In genomic region chr15:89333011-89333860, GRCh38 we compare ENCODE assay signal across 8 cellular contexts. TPM values are rescaled to one million over a fixed set of nuclear protein-coding genes. Genes with fewer than 3 reads are reported as not detected.
DNase-seq lines count a peak whose midpoint lies in the region; ATAC-seq and TF ChIP-seq lines count a peak whose summit lies in the region.

No MANE protein-coding gene starts in this region.

- no peak for ATAC-seq in HG02610 (IDR thresholded peaks at IDR 0.05; ENCODE audit: unreplicated experiment)

- WGBS in liver = 94% methylated on average over 57 of the region's 57 CpGs

- peak; percentile 62 for DNase-seq in activated effector memory CD4-positive, alpha-beta T cell treated with anti-CD3 and anti-CD28 coated beads, Interleukin-2, amount 50 U/mL, for 16 hours
- no peak for DNase-seq in activated effector memory CD4-positive, alpha-beta T cell treated with Interleukin-2 at 50 U/mL for 16 hours
- no peak for DNase-seq in adipocyte (ENCODE audit: low read depth)
- DNase-seq in tibial artery = peak; percentile 18 to 63
- DNase-seq in HUDEP-2 (lab: John Stamatoyannopoulos, UW; ENCODE audit: unreplicated experiment in 76 of 76) = no peak
- DNase-seq in NCI-H2029 (lab: John Stamatoyannopoulos, UW) = no peak

- intact Hi-C loops in tibial artery (cut with DNase I; ENCODE audit: low total_unique reads) = no loop called here

- no peaks in the 10 kb centered on the region for H3K9me3 ChIP-seq in adipocyte (ENCODE audit: control insufficient read depth, low read length)
- no peaks in the 10 kb centered on the region for H3K9me3 ChIP-seq in liver (ENCODE audit: control insufficient read depth in 4 of 4, low read length in 3 of 4)
- H3K9me3 ChIP-seq in tibial artery = no peaks in the 10 kb centered on the region

- H3K27me3 ChIP-seq in adipocyte (replicated peaks; ENCODE audit: control insufficient read depth, insufficient read depth, low read length) (peaks cover 3% of the 10 kb centered on the region), liver (ENCODE audit: control insufficient read depth in 4 of 4, insufficient read depth in 4 of 4, low read length in 3 of 4) (no peaks in the 10 kb centered on the region), tibial artery (no peaks in the 10 kb centered on the region)

- peaks cover 49% of the 10 kb centered on the region for H3K36me3 ChIP-seq in adipocyte (ENCODE audit: control insufficient read depth, insufficient read depth, low read length, severe bottlenecking)
- H3K36me3 ChIP-seq in liver (ENCODE audit: control insufficient read depth in 4 of 4, insufficient read depth in 3 of 4, low read depth in 1 of 4, low read length in 3 of 4) = peaks cover 15 to 41% (median 30%) of the 10 kb centered on the region in 4 donors
- H3K36me3 ChIP-seq in tibial artery = peaks cover 52 to 54% (median 53%) of the 10 kb centered on the region in 3 donors

- H3K4me1 ChIP-seq in adipocyte (ENCODE audit: control insufficient read depth, insufficient read depth, low read length) (peaks cover 51% of the 10 kb centered on the region), liver (ENCODE audit: control insufficient read depth in 4 of 4, insufficient read depth in 4 of 4, low read length in 3 of 4) (peaks cover 9 to 32% (median 23%) of the 10 kb centered on the region in 4 donors), tibial artery (peaks cover 0 to 58% (median 45%) of the 10 kb centered on the region in 4 donors)

- H3K9ac ChIP-seq in adipocyte (ENCODE audit: low read length) = peak overlapping the region; percentile 92
- H3K9ac ChIP-seq in liver (ENCODE audit: low read depth in 1 of 2, low read length in 2 of 2) = peak overlapping the region in 1 of 2 donors; percentile 66

- TF ChIP-seq CTCF in liver (IDR thresholded peaks at IDR 0.05; ENCODE audit: low read depth, low read length, missing input control) (no peak), tibial artery (IDR thresholded peaks at IDR 0.05) (no peak)

- H3K27ac ChIP-seq in liver (ENCODE audit: low read depth in 1 of 2, low read length in 2 of 2) (no peak overlapping the region), tibial artery (peak overlapping the region; percentile 82 to 90)

- peak overlapping the region; percentile 89 for H3K4me3 ChIP-seq in adipocyte (ENCODE audit: low read length)
- peak overlapping the region; percentile 87 to 93 (median 88) for H3K4me3 ChIP-seq in liver (ENCODE audit: low read depth in 1 of 3, low read length in 3 of 3)
- peak overlapping the region; percentile 87 to 90 for H3K4me3 ChIP-seq in tibial artery

- TF ChIP-seq RAD21 in liver (IDR thresholded peaks at IDR 0.05) = no peak

TF ChIP-seq in liver, 16 proteins besides CTCF, POLR2A, EP300 and RAD21:
- no peak for TF ChIP-seq HNF4G (IDR thresholded peaks at IDR 0.05)
- no peak for TF ChIP-seq EGR1 (IDR thresholded peaks at IDR 0.05; ENCODE audit: low read depth in 2 of 2)
- no peak for TF ChIP-seq REST (IDR thresholded peaks at IDR 0.05)
- no peak for TF ChIP-seq JUND (IDR thresholded peaks at IDR 0.05)
- no peak for TF ChIP-seq ZBTB33 (IDR thresholded peaks at IDR 0.05)
- no peak for TF ChIP-seq RXRA (IDR thresholded peaks at IDR 0.05)
- TF ChIP-seq FOXA1 (IDR thresholded peaks at IDR 0.05) = no peak
- no peak for TF ChIP-seq GABPA (IDR thresholded peaks at IDR 0.05 in 1 of 2, conservative IDR thresholded peaks at IDR 0.05 in 1 of 2)

RNA-seq across cellular contexts. Expression of gene POLG, which starts 1.4 kb away (rescaled TPM):
- total RNA-seq in liver = 10 to 100 TPM; 41.9 to 53.1 TPM
- polyA plus RNA-seq in liver = 10 to 100 TPM; 15.2 to 20.9 TPM

Comparison
In these comparisons a context has a peak if more than half of its experiments do, and no peak if none do; other contexts are left out.
1. DNase-seq: peak in activated effector memory CD4-positive, alpha-beta T cell treated with anti-CD3 and anti-CD28 coated beads, Interleukin-2, amount 50 U/mL, for 16 hours (single experiment) and tibial artery (2 of 2); none in activated effector memory CD4-positive, alpha-beta T cell treated with Interleukin-2 at 50 U/mL for 16 hours (single experiment), adipocyte (single experiment), HUDEP-2 (0 of 76) and NCI-H2029 (single experiment).
2. H3K27ac ChIP-seq: peak in tibial artery (2 of 2); none in liver (0 of 2).
3. Peak in every context shown above with its lines, with median percentiles within 50 percentile points of each other: H3K4me3 ChIP-seq.